ENCODE assay signal across 10 cellular contexts in genomic region chr1:100423832-100424337, GRCh38.
A peak's percentile ranks its signal among the peaks of the same experiment; 100 is the strongest.
DNase-seq lines count a peak whose midpoint lies in the region; ATAC-seq and TF ChIP-seq lines count a peak whose summit lies in the region.
"Had no signal": no experiment of that assay in that cellular context is flagged by ENCODE, and none has a peak within 500 bp of the region (broad histone marks: within the 10 kb centered on the region; RNA-seq: fewer than 3 reads in every experiment).

No MANE protein-coding gene starts in this region.

- peak; percentile 61 for DNase-seq in Karpas-422
- DNase-seq in kidney tubule cell (ENCODE audit: low spot score) = peak; percentile 30
- no peak for DNase-seq in foreskin fibroblast
- DNase-seq in stimulated activated CD8-positive, alpha-beta memory T cell treated with anti-CD3 and anti-CD28 coated beads, Interleukin-4, amount 100 ng/mL, for 48 hours = no peak
- no peak for DNase-seq in colonic mucosa
- DNase-seq in left ventricle myocardium inferior = no peak

- H3K4me3 ChIP-seq in Karpas-422 (ENCODE audit: low read length) (no peak overlapping the region), foreskin fibroblast (ENCODE audit: low read depth in 1 of 2, low read length in 2 of 2) (no peak overlapping the region), colonic mucosa (no peak overlapping the region), left ventricle myocardium inferior (no peak overlapping the region)
- H3K4me3 ChIP-seq: right atrium auricular region, tibial nerve had no signal

- H3K9ac ChIP-seq in Karpas-422 (ENCODE audit: low read length) = no peak overlapping the region
- H3K9ac ChIP-seq in colonic mucosa (ENCODE audit: low read depth in 2 of 2, low read length in 2 of 2) = no peak overlapping the region

- no peaks in the 10 kb centered on the region for H4K20me1 ChIP-seq in Karpas-422 (ENCODE audit: insufficient read depth, low read depth, low read length)

- intact Hi-C loops in colonic mucosa (cut with DNase I) (no loop called here), left ventricle myocardium inferior (cut with micrococcal nuclease) (no loop called here)

- 0 out of 2 replicates have a peak, but pooled peaks cover 7% of the 10 kb centered on the region for H3K36me3 ChIP-seq in Karpas-422 (ENCODE audit: insufficient read depth, low read length)
- no peaks in the 10 kb centered on the region for H3K36me3 ChIP-seq in colonic mucosa
- peaks cover 12% of the 10 kb centered on the region for H3K36me3 ChIP-seq in left ventricle myocardium inferior

- H3K27ac ChIP-seq in Karpas-422 (ENCODE audit: low read length) (peak overlapping the region; percentile 9; the same call in 1 of the 2 replicates), colonic mucosa (no peak overlapping the region), left ventricle myocardium inferior (replicated peaks) (no peak overlapping the region)
- H3K27ac ChIP-seq: right atrium auricular region, tibial nerve had no signal

- H3K9me3 ChIP-seq in Karpas-422 (ENCODE audit: low read length) (no peaks in the 10 kb centered on the region), colonic mucosa (no peaks in the 10 kb centered on the region), left ventricle myocardium inferior (replicated peaks) (no peaks in the 10 kb centered on the region)
- H3K9me3 ChIP-seq: right atrium auricular region, tibial nerve had no signal

- TF ChIP-seq CTCF in foreskin fibroblast (IDR thresholded peaks at IDR 0.05; ENCODE audit: low read depth, low read length) (no peak), colonic mucosa (IDR thresholded peaks at IDR 0.05) (no peak), left ventricle myocardium inferior (IDR thresholded peaks at IDR 0.05; ENCODE audit: borderline replicate concordance) (no peak)

- H2AFZ ChIP-seq in Karpas-422 (ENCODE audit: low read length) = no peak overlapping the region

- no peaks in the 10 kb centered on the region for H3K9me2 ChIP-seq in Karpas-422 (replicated peaks; ENCODE audit: insufficient read depth, low read length)

- H3K4me1 ChIP-seq in Karpas-422 (ENCODE audit: low read length) (peaks cover 49% of the 10 kb centered on the region), colonic mucosa (no peaks in the 10 kb centered on the region), left ventricle myocardium inferior (no peaks in the 10 kb centered on the region)
- H3K4me1 ChIP-seq: right atrium auricular region, tibial nerve had no signal

- peak overlapping the region; percentile 17 for H3K4me2 ChIP-seq in Karpas-422 (ENCODE audit: low read depth, low read length, poor library complexity, severe bottlenecking)

- peaks cover 50% of the 10 kb centered on the region for H3K79me2 ChIP-seq in Karpas-422 (ENCODE audit: low read length)

- H3K27me3 ChIP-seq in Karpas-422 (ENCODE audit: low read length) = no peaks in the 10 kb centered on the region
- no peaks in the 10 kb centered on the region for H3K27me3 ChIP-seq in colonic mucosa
- no peaks in the 10 kb centered on the region for H3K27me3 ChIP-seq in left ventricle myocardium inferior (ENCODE audit: low read depth)
- H3K27me3 ChIP-seq: right atrium auricular region, tibial nerve had no signal

- ATAC-seq in GM18867 (IDR thresholded peaks at IDR 0.05; ENCODE audit: unreplicated experiment) = peak; percentile 92
- ATAC-seq in GM21825 (IDR thresholded peaks at IDR 0.05; ENCODE audit: unreplicated experiment) = peak; percentile 78

Comparison
In these comparisons a context has a peak if more than half of its experiments do, and no peak if none do; other contexts are left out.
1. DNase-seq: peak in Karpas-422 (single experiment) and kidney tubule cell (single experiment); none in foreskin fibroblast (0 of 2), stimulated activated CD8-positive, alpha-beta memory T cell treated with anti-CD3 and anti-CD28 coated beads, Interleukin-4, amount 100 ng/mL, for 48 hours (single experiment), colonic mucosa (single experiment) and left ventricle myocardium inferior (single experiment).